10 cellular contexts compared by ENCODE assay signal in the genomic region with DNA sequence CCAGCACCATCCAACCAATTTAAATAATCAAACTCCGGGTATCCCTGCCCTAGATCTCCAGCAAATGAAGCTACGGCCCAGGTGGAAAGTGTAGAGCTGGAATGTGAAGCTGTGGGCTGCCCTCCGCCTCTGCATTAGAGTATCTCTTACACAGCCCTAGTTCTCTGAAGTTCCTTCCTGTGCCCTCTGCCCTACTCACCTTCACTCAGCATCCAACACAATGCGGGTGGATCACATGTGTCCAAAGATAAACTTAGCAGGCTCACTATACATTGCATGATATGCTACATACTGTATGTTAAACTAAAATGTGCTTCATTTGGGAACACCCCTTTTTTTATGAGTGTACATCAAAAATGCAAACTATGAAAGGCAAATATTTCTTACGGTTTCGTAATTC.
A peak's percentile ranks its signal among the peaks of the same experiment; 100 is the strongest.
DNase-seq lines count a peak whose midpoint lies in the region; ATAC-seq and TF ChIP-seq lines count a peak whose summit lies in the region.
"Had no signal": no experiment of that assay in that cellular context is flagged by ENCODE, and none has a peak within 500 bp of the region (broad histone marks: within the 10 kb centered on the region; RNA-seq: fewer than 3 reads in every experiment).

No MANE protein-coding gene starts in this region.

- no peak for DNase-seq in MCF 10A (ENCODE audit: unreplicated experiment)
- DNase-seq in breast epithelium (ENCODE audit: low spot score in 2 of 2), result no peak
- DNase-seq in dedifferentiated amniotic fluid mesenchymal stem cell (ENCODE audit: extremely low spot score), result peak; percentile 45
- DNase-seq in effector CD4-positive, alpha-beta T cell, result no peak
- no peak for DNase-seq in stimulated activated CD4-positive, alpha-beta T cell treated with anti-CD3 and anti-CD28 coated beads, Interleukin-1b, Interleukin-23, amount 100 ng/mL, for 48 hours
- no peak for DNase-seq in glomerular visceral epithelial cell (ENCODE audit: extremely low spot score)
- no peak for DNase-seq in GM10248 (ENCODE audit: extremely low spot score)

- intact Hi-C loops in MCF 10A (cut with micrococcal nuclease), result no loop called here
- intact Hi-C loops in breast epithelium (cut with DNase I; ENCODE audit: low total_unique reads), result no loop called here

- H3K27me3 ChIP-seq in breast epithelium, result no peaks in the 10 kb centered on the region
- H3K27me3 ChIP-seq: SJCRH30 had no signal

- CTCF ChIA-PET in MCF 10A (lab: Yijun Ruan, JAX), result interaction anchor here (0.6 kb wide), 2 partner anchors 75 to 1204 kb away, joined by 3 to 4 read pairs; no protein-coding TSS in a partner anchor
- CTCF ChIA-PET in GM10248 (lab: Yijun Ruan, JAX), result no interaction called here

- H3K4me3 ChIP-seq in breast epithelium, result no peak overlapping the region
- H3K4me3 ChIP-seq: SJCRH30 had no signal

- no peaks in the 10 kb centered on the region for H3K9me3 Mint-ChIP-seq in MCF 10A (ENCODE audit: unreplicated experiment)
- H3K9me3 Mint-ChIP-seq: brain had no signal

- H3K27ac ChIP-seq in breast epithelium, result no peak overlapping the region
- H3K27ac ChIP-seq: SJCRH30 had no signal

- peaks cover 19% of the 10 kb centered on the region for H3K4me1 Mint-ChIP-seq in MCF 10A (ENCODE audit: insufficient read depth, unreplicated experiment)
- H3K4me1 Mint-ChIP-seq: brain had no signal

- H3K36me3 Mint-ChIP-seq in MCF 10A (ENCODE audit: insufficient read depth, unreplicated experiment), result no peaks in the 10 kb centered on the region
- H3K36me3 Mint-ChIP-seq: brain had no signal

- ATAC-seq in HG03439 (IDR thresholded peaks at IDR 0.05; ENCODE audit: unreplicated experiment), result peak; percentile 25

- H3K27me3 Mint-ChIP-seq in MCF 10A (ENCODE audit: insufficient read depth, unreplicated experiment), result no peaks in the 10 kb centered on the region

- no peak for TF ChIP-seq POLR2A in breast epithelium (IDR thresholded peaks at IDR 0.05)

- no peaks in the 10 kb centered on the region for H3K4me1 ChIP-seq in breast epithelium

- POLR2A ChIA-PET in MCF 10A (lab: Yijun Ruan, JAX), result interaction anchor here (0.6 to 0.7 kb wide), 3 partner anchors 35 to 1355 kb away, joined by 3 to 4 read pairs (median 3); no protein-coding TSS in a partner anchor
- POLR2A ChIA-PET in GM10248 (lab: Yijun Ruan, JAX), result no interaction called here

- TSS peak; percentile 85 for BruUV-seq in MCF 10A (replicated peaks; lab: Mats Ljungman, UMichigan)

- no peaks in the 10 kb centered on the region for H3K9me3 ChIP-seq in breast epithelium
- H3K9me3 ChIP-seq: SJCRH30 had no signal

- no peak for TF ChIP-seq CTCF in MCF 10A (IDR thresholded peaks at IDR 0.05; ENCODE audit: unreplicated experiment)
- no peak for TF ChIP-seq CTCF in breast epithelium (IDR thresholded peaks at IDR 0.05)
- TF ChIP-seq CTCF in GM10248 (IDR thresholded peaks at IDR 0.05; ENCODE audit: control extremely low read depth, extremely low read depth, low read depth, missing control alignments), result no peak

- H3K36me3 ChIP-seq in breast epithelium, result no peaks in the 10 kb centered on the region
- H3K36me3 ChIP-seq: SJCRH30 had no signal

- H3K4me3 Mint-ChIP-seq in MCF 10A (ENCODE audit: unreplicated experiment), result peak overlapping the region; percentile 26
- H3K4me3 Mint-ChIP-seq: brain had no signal

- H3K27ac Mint-ChIP-seq in MCF 10A (ENCODE audit: low read depth, unreplicated experiment), result peak overlapping the region; percentile 50
- H3K27ac Mint-ChIP-seq: brain had no signal
